ENCODE assay signal across 8 cellular contexts in genomic region chr4:52051213-52051614, GRCh38. TPM values are rescaled to one million over a fixed set of nuclear protein-coding genes. Genes with fewer than 3 reads are reported as not detected.
DNase-seq lines count a peak whose midpoint lies in the region; ATAC-seq, FAIRE-seq and TF ChIP-seq lines count a peak whose summit lies in the region.

A gene with protein sequence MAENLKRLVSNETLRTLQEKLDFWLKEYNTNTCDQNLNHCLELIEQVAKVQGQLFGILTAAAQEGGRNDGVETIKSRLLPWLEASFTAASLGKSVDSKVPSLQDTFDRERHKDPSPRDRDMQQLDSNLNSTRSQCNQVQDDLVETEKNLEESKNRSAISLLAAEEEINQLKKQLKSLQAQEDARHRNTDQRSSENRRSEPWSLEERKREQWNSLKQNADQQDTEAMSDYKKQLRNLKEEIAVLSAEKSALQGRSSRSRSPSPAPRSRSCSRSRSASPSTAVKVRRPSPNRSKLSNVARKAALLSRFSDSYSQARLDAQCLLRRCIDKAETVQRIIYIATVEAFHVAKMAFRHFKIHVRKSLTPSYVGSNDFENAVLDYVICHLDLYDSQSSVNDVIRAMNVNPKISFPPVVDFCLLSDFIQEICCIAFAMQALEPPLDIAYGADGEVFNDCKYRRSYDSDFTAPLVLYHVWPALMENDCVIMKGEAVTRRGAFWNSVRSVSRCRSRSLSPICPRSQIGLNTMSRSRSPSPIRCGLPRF (plus strand): TSS chr4:52051304. CDS start chr4:52051705, 401 bp downstream.

- ATAC-seq in HG02623 (IDR thresholded peaks at IDR 0.05; ENCODE audit: unreplicated experiment) (peak; percentile 34), gastroesophageal sphincter (peak; percentile 63), pancreas (peak; percentile 76 to 81 (median 80))

- TF ChIP-seq CTCF in WI38 (IDR thresholded peaks at IDR 0.05; ENCODE audit: low read depth, low read length) (no peak), gastroesophageal sphincter (IDR thresholded peaks at IDR 0.05) (no peak), pancreas (IDR thresholded peaks at IDR 0.05) (no peak)

- H3K27me3 ChIP-seq in gastroesophageal sphincter (peaks cover 42% of the 10 kb centered on the region), pancreas (no peaks in the 10 kb centered on the region)

- H3K4me1 ChIP-seq in gastroesophageal sphincter (peaks cover 0 to 14% (median 0%) of the 10 kb centered on the region in 3 donors), pancreas (no peaks in the 10 kb centered on the region)

- no peak for TF ChIP-seq POLR2A in gastroesophageal sphincter (IDR thresholded peaks at IDR 0.05)

- no peak for TF ChIP-seq EP300 in gastroesophageal sphincter (IDR thresholded peaks at IDR 0.05)

- H3K9me3 ChIP-seq in gastroesophageal sphincter = peaks cover 0 to 7% (median 0%) of the 10 kb centered on the region in 3 donors
- no peaks in the 10 kb centered on the region for H3K9me3 ChIP-seq in pancreas

- intact Hi-C loops in pancreas (cut with DNase I) = no loop called here

- H3K27ac ChIP-seq in gastroesophageal sphincter = peak within 1 kb of the TSS in 3 of 4 donors; percentile 18 to 64 (median 56)
- peak within 1 kb of the TSS; percentile 26 to 48 (median 46) for H3K27ac ChIP-seq in pancreas

- peak; percentile 4 for DNase-seq in activated CD4-positive, alpha-beta T cell treated with anti-CD3 and anti-CD28 coated beads for 48 hours
- no peak for DNase-seq in activated CD4-positive, alpha-beta T cell treated with anti-CD3 and anti-CD28 coated beads, Interleukin-2, amount 50 U/mL, for 48 hours
- DNase-seq in pancreas (peak in 5 of 6 donors; percentile 18 to 64 (median 41)), NCI-H2107 (lab: John Stamatoyannopoulos, UW) (no peak), NCI-H446 treated with DMSO at 0.1 percent for 48 hours (lab: John Stamatoyannopoulos, UW) (no peak)

- WGBS in gastroesophageal sphincter (ENCODE audit: low coverage in 1 of 2), 2 donors = 0 to 3% methylated on average over 3 to 13 of the region's 44 CpGs
- 2% methylated on average over 42 to 44 of the region's 44 CpGs for WGBS in pancreas, 2 donors

- FAIRE-seq in pancreas (lab: Jason Lieb, UNC) = no peak

- H3K4me3 ChIP-seq in WI38 (ENCODE audit: low read depth, low read length) (peak within 1 kb of the TSS; percentile 62), gastroesophageal sphincter (peak within 1 kb of the TSS; percentile 58 to 61), pancreas (peak within 1 kb of the TSS; percentile 24 to 57 (median 40))

- H3K36me3 ChIP-seq in gastroesophageal sphincter = no peaks in the 10 kb centered on the region
- no peaks in the 10 kb centered on the region for H3K36me3 ChIP-seq in pancreas

RNA-seq across cellular contexts. Expression of the gene that starts here (rescaled TPM):
- total RNA-seq in gastroesophageal sphincter = 10 to 100 TPM in 1 of 4 donors, 1 to 10 TPM in 3; 2.6 to 20.5 (median 3.9) TPM
- 1 to 10 TPM; 3.0 to 4.3 (median 3.6) TPM for total RNA-seq in pancreas
- 1 to 10 TPM; 1.2 to 1.5 TPM for polyA plus RNA-seq in pancreas

Comparison
In these comparisons a context has a peak if more than half of its experiments do, and no peak if none do; other contexts are left out.
1. DNase-seq: peak in activated CD4-positive, alpha-beta T cell treated with anti-CD3 and anti-CD28 coated beads for 48 hours (single experiment) and pancreas (5 of 6); none in activated CD4-positive, alpha-beta T cell treated with anti-CD3 and anti-CD28 coated beads, Interleukin-2, amount 50 U/mL, for 48 hours (0 of 2), NCI-H2107 (single experiment) and NCI-H446 treated with DMSO at 0.1 percent for 48 hours (single experiment).
2. Peak in every context shown above with its lines, with median percentiles within 50 percentile points of each other: ATAC-seq and H3K4me3 ChIP-seq.